Comparison of ENCODE assay signal across 7 cellular contexts in the genomic region with DNA sequence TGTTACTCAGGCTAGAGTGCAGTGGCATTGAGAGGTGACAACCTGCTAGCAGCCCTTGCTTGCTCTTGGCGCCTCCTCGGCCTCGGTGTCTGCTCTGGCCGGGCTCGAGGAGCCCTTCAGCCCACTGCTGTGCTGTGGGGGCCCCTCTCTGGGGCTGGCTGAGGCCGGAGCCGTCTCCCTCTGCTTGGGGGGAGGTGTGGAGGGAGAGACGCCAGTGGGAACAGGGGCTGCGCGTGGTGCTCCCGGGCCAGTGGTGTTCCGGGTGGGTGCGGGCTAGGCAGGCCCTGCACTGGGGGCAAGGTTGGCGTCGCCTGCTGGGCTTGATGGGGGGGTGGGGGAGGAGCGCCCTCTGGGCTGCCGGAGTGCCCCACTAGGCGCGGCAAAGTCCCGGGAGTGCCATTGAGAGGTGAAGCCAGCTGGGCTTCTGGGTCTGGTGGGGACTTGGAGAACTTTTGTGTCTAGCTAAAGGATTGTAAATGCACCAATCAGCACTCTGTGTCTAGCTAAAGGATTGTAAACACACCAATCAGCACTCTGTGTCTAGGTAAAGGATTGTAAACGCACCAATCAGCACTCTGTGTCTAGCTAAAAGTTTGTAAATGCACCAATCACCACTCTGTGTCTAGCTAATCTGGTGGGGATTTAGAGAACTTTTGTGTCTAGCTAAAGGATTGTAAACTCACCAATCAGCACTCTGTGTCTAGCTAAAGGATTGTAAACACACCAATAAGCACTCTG. TPM values are rescaled to one million over a fixed set of nuclear protein-coding genes. Genes with fewer than 3 reads are reported as not detected.
DNase-seq lines count a peak whose midpoint lies in the region; ATAC-seq and TF ChIP-seq lines count a peak whose summit lies in the region.
"Not testable (repeated sequence)": the region's sequence is repeated elsewhere in the genome, so short reads cannot be mapped to it uniquely, and the experiment has no call there.

No MANE protein-coding gene starts in this region.

- H3K4me1 ChIP-seq in CD8-positive, alpha-beta memory T cell (ENCODE audit: insufficient read depth, low read length), result peaks cover 41% of the 10 kb centered on the region

- not testable (repeated sequence) for H3K36me3 ChIP-seq in CD8-positive, alpha-beta memory T cell (ENCODE audit: insufficient read depth, low read length)

- TF ChIP-seq CTCF in nephron (IDR thresholded peaks at IDR 0.05; ENCODE audit: unreplicated experiment in 3 of 3), result not testable (repeated sequence)

- POLR2A ChIA-PET in CD8-positive, alpha-beta memory T cell (lab: Charles Lee), result interaction anchor here (0.7 to 1.4 kb wide), 4 partner anchors 9 to 68 kb away, joined by 3 to 6 read pairs (median 4); no protein-coding TSS in a partner anchor

- H3K36me3 Mint-ChIP-seq in CD8-positive, alpha-beta memory T cell, result peaks cover 0 to 27% (median 3%) of the 10 kb centered on the region in 3 donors
- H3K36me3 Mint-ChIP-seq in T-helper 17 cell (ENCODE audit: low read depth); nephron (ENCODE audit: low read depth): not testable (repeated sequence)
- peaks cover 18% of the 10 kb centered on the region for H3K36me3 Mint-ChIP-seq in activated CD8-positive, alpha-beta memory T cell treated with anti-CD3 and anti-CD28 coated beads, Interleukin-2, amount 10 ng/mL, durations not matched to agents 7 days and 5 days
- peaks cover 41% of the 10 kb centered on the region for H3K36me3 Mint-ChIP-seq in activated naive CD8-positive, alpha-beta T cell treated with anti-CD3 and anti-CD28 coated beads for 36 hours
- peaks cover 0 to 24% (median 14%) of the 10 kb centered on the region in 3 donors for H3K36me3 Mint-ChIP-seq in immature natural killer cell
- H3K36me3 Mint-ChIP-seq in stimulated activated naive B cell treated with anti-CD40 and anti-IgM and Interleukin-4, amounts not matched to agents 10 μg/mL and 1 μg/mL and 100 μg/mL, for 72 hours, result peaks cover 6 to 10% of the 10 kb centered on the region in 2 donors

- peak overlapping the region in 7 of 8 donors; percentile 24 to 99 (median 79) for H3K27ac Mint-ChIP-seq in CD8-positive, alpha-beta memory T cell
- H3K27ac Mint-ChIP-seq in T-helper 17 cell (peak overlapping the region; percentile 98), immature natural killer cell (peak overlapping the region; percentile 54 to 90 (median 82))
- peak overlapping the region; percentile 34 for H3K27ac Mint-ChIP-seq in activated CD8-positive, alpha-beta memory T cell treated with anti-CD3 and anti-CD28 coated beads, Interleukin-2, amount 10 ng/mL, durations not matched to agents 7 days and 5 days
- H3K27ac Mint-ChIP-seq in activated naive CD8-positive, alpha-beta T cell treated with anti-CD3 and anti-CD28 coated beads for 36 hours, result peak overlapping the region; percentile 98
- H3K27ac Mint-ChIP-seq in nephron, result not testable (repeated sequence)
- peak overlapping the region; percentile 9 for H3K27ac Mint-ChIP-seq in stimulated activated naive B cell treated with anti-CD40 and anti-IgM and Interleukin-4, amounts not matched to agents 10 μg/mL and 1 μg/mL and 100 μg/mL, for 72 hours

- H3K27ac ChIP-seq in CD8-positive, alpha-beta memory T cell (ENCODE audit: low read depth, low read length), result not testable (repeated sequence)

- H3K27me3 Mint-ChIP-seq in CD8-positive, alpha-beta memory T cell; T-helper 17 cell; activated CD8-positive, alpha-beta memory T cell treated with anti-CD3 and anti-CD28 coated beads, Interleukin-2, amount 10 ng/mL, durations not matched to agents 7 days and 5 days; activated naive CD8-positive, alpha-beta T cell treated with anti-CD3 and anti-CD28 coated beads for 36 hours; stimulated activated naive B cell treated with anti-CD40 and anti-IgM and Interleukin-4, amounts not matched to agents 10 μg/mL and 1 μg/mL and 100 μg/mL, for 72 hours: not testable (repeated sequence)
- H3K27me3 Mint-ChIP-seq in immature natural killer cell (ENCODE audit: low read depth in 3 of 3), result peaks cover 8 to 19% (median 10%) of the 10 kb centered on the region in 3 donors
- H3K27me3 Mint-ChIP-seq in nephron (ENCODE audit: low read depth), result peaks cover 32% of the 10 kb centered on the region

- H3K27me3 ChIP-seq in CD8-positive, alpha-beta memory T cell (ENCODE audit: insufficient read depth, low read length, poor library complexity, severe bottlenecking), result not testable (repeated sequence)

- H3K9me3 ChIP-seq in CD8-positive, alpha-beta memory T cell (ENCODE audit: low read length); T-helper 17 cell (ENCODE audit: control insufficient read depth, low read length, poor library complexity, severe bottlenecking): not testable (repeated sequence)

- ATAC-seq in T-helper 17 cell; activated CD8-positive, alpha-beta memory T cell treated with anti-CD3 and anti-CD28 coated beads, Interleukin-2, amount 10 ng/mL, durations not matched to agents 7 days and 5 days; stimulated activated naive B cell treated with anti-CD40 and anti-IgM and Interleukin-4, amounts not matched to agents 10 μg/mL and 1 μg/mL and 100 μg/mL, for 72 hours (replicated peaks): not testable (repeated sequence)

- H3K4me3 ChIP-seq in CD8-positive, alpha-beta memory T cell (ENCODE audit: low read length), result peak overlapping the region; percentile 10

- DNase-seq in CD8-positive, alpha-beta memory T cell; T-helper 17 cell; activated CD8-positive, alpha-beta memory T cell treated with anti-CD3 and anti-CD28 coated beads, Interleukin-2, amount 10 ng/mL, durations not matched to agents 7 days and 5 days; activated naive CD8-positive, alpha-beta T cell treated with anti-CD3 and anti-CD28 coated beads for 36 hours; immature natural killer cell; stimulated activated naive B cell treated with anti-CD40 and anti-IgM and Interleukin-4, amounts not matched to agents 10 μg/mL and 1 μg/mL and 100 μg/mL, for 72 hours: not testable (repeated sequence)

- peaks cover 3 to 13% (median 8%) of the 10 kb centered on the region in 5 donors for H3K9me3 Mint-ChIP-seq in CD8-positive, alpha-beta memory T cell
- H3K9me3 Mint-ChIP-seq in activated CD8-positive, alpha-beta memory T cell treated with anti-CD3 and anti-CD28 coated beads, Interleukin-2, amount 10 ng/mL, durations not matched to agents 7 days and 5 days (ENCODE audit: low read depth); nephron; stimulated activated naive B cell treated with anti-CD40 and anti-IgM and Interleukin-4, amounts not matched to agents 10 μg/mL and 1 μg/mL and 100 μg/mL, for 72 hours: not testable (repeated sequence)
- peaks cover 33% of the 10 kb centered on the region for H3K9me3 Mint-ChIP-seq in activated naive CD8-positive, alpha-beta T cell treated with anti-CD3 and anti-CD28 coated beads for 36 hours
- H3K9me3 Mint-ChIP-seq in immature natural killer cell, result peaks cover 0 to 15% (median 6%) of the 10 kb centered on the region in 6 donors

- H3K4me3 Mint-ChIP-seq in CD8-positive, alpha-beta memory T cell, result peak overlapping the region in 2 of 7 donors; percentile 15 to 46
- H3K4me3 Mint-ChIP-seq in T-helper 17 cell; activated CD8-positive, alpha-beta memory T cell treated with anti-CD3 and anti-CD28 coated beads, Interleukin-2, amount 10 ng/mL, durations not matched to agents 7 days and 5 days: not testable (repeated sequence)
- H3K4me3 Mint-ChIP-seq in activated naive CD8-positive, alpha-beta T cell treated with anti-CD3 and anti-CD28 coated beads for 36 hours, result peak overlapping the region; percentile 47
- H3K4me3 Mint-ChIP-seq in immature natural killer cell (peak overlapping the region; percentile 12 to 61 (median 51)), nephron (peak overlapping the region; percentile 2 to 38 (median 28))
- peak overlapping the region in 1 of 2 donors; percentile 30 for H3K4me3 Mint-ChIP-seq in stimulated activated naive B cell treated with anti-CD40 and anti-IgM and Interleukin-4, amounts not matched to agents 10 μg/mL and 1 μg/mL and 100 μg/mL, for 72 hours

- CTCF ChIA-PET in CD8-positive, alpha-beta memory T cell (lab: Charles Lee), result interaction anchor here (0.8 to 12.3 kb wide), 8 partner anchors 9 to 36 kb away, joined by 3 to 113 read pairs (median 6); no protein-coding TSS in a partner anchor
- CTCF ChIA-PET in activated CD8-positive, alpha-beta memory T cell treated with anti-CD3 and anti-CD28 coated beads, Interleukin-2, amount 10 ng/mL, durations not matched to agents 7 days and 5 days (lab: Charles Lee), result interaction anchor here (0.7 to 4.4 kb wide), 7 partner anchors 9 to 35 kb away, joined by 3 to 42 read pairs (median 4); no protein-coding TSS in a partner anchor

- peaks cover 39 to 48% (median 46%) of the 10 kb centered on the region in 3 donors for H3K4me1 Mint-ChIP-seq in CD8-positive, alpha-beta memory T cell
- H3K4me1 Mint-ChIP-seq in T-helper 17 cell (peaks cover 13% of the 10 kb centered on the region), immature natural killer cell (peaks cover 37 to 43% of the 10 kb centered on the region in 2 donors)
- H3K4me1 Mint-ChIP-seq in activated CD8-positive, alpha-beta memory T cell treated with anti-CD3 and anti-CD28 coated beads, Interleukin-2, amount 10 ng/mL, durations not matched to agents 7 days and 5 days, result peaks cover 36% of the 10 kb centered on the region
- peaks cover 44% of the 10 kb centered on the region for H3K4me1 Mint-ChIP-seq in activated naive CD8-positive, alpha-beta T cell treated with anti-CD3 and anti-CD28 coated beads for 36 hours
- not testable (repeated sequence) for H3K4me1 Mint-ChIP-seq in nephron
- peaks cover 42 to 75% of the 10 kb centered on the region in 2 donors for H3K4me1 Mint-ChIP-seq in stimulated activated naive B cell treated with anti-CD40 and anti-IgM and Interleukin-4, amounts not matched to agents 10 μg/mL and 1 μg/mL and 100 μg/mL, for 72 hours

RNA-seq across cellular contexts. Expression of gene HLA-E, which starts 28.6 kb away (rescaled TPM):
- total RNA-seq in CD8-positive, alpha-beta memory T cell, result 100 to 1,000 TPM; 502 to 511 TPM
- 2,881 TPM for polyA plus RNA-seq in CD8-positive, alpha-beta memory T cell
- total RNA-seq in T-helper 17 cell, result 1,000 to 10,000 TPM; 1,324 to 1,494 TPM
- 100 to 1,000 TPM; 395 to 602 TPM for total RNA-seq in activated CD8-positive, alpha-beta memory T cell treated with anti-CD3 and anti-CD28 coated beads, Interleukin-2, amount 10 ng/mL, durations not matched to agents 7 days and 5 days
- total RNA-seq in activated naive CD8-positive, alpha-beta T cell treated with anti-CD3 and anti-CD28 coated beads for 36 hours, result 100 to 1,000 TPM; 481 to 482 TPM
- 1,000 to 10,000 TPM; 2,819 to 4,179 (median 3,086) TPM for polyA plus RNA-seq in immature natural killer cell

RNA-seq across cellular contexts. Expression of gene GNL1, which starts 38.4 kb away (rescaled TPM):
- 100 to 1,000 TPM; 100 to 102 TPM for total RNA-seq in CD8-positive, alpha-beta memory T cell
- polyA plus RNA-seq in CD8-positive, alpha-beta memory T cell, result 49.8 TPM
- total RNA-seq in T-helper 17 cell, result 100 to 1,000 TPM; 178 to 211 TPM
- total RNA-seq in activated CD8-positive, alpha-beta memory T cell treated with anti-CD3 and anti-CD28 coated beads, Interleukin-2, amount 10 ng/mL, durations not matched to agents 7 days and 5 days, result 10 to 100 TPM; 64.0 to 73.5 TPM
- 100 to 1,000 TPM; 123 to 126 TPM for total RNA-seq in activated naive CD8-positive, alpha-beta T cell treated with anti-CD3 and anti-CD28 coated beads for 36 hours
- polyA plus RNA-seq in immature natural killer cell, result 10 to 100 TPM; 32.6 to 38.6 (median 35.0) TPM

RNA-seq across cellular contexts. Expression of gene PRR3, which starts 39.2 kb away (rescaled TPM):
- 10 to 100 TPM; 28.2 to 28.9 TPM for total RNA-seq in CD8-positive, alpha-beta memory T cell
- 8.9 TPM for polyA plus RNA-seq in CD8-positive, alpha-beta memory T cell
- 10 to 100 TPM; 11.2 to 13.9 TPM for total RNA-seq in T-helper 17 cell
- 10 to 100 TPM; 19.5 to 23.6 TPM for total RNA-seq in activated CD8-positive, alpha-beta memory T cell treated with anti-CD3 and anti-CD28 coated beads, Interleukin-2, amount 10 ng/mL, durations not matched to agents 7 days and 5 days
- total RNA-seq in activated naive CD8-positive, alpha-beta T cell treated with anti-CD3 and anti-CD28 coated beads for 36 hours, result 10 to 100 TPM; 32.7 to 34.4 TPM
- 1 to 10 TPM; 1.0 to 9.0 (median 3.6) TPM for polyA plus RNA-seq in immature natural killer cell

RNA-seq across cellular contexts. Expression of gene ABCF1, which starts 53.3 kb away (rescaled TPM):
- total RNA-seq in CD8-positive, alpha-beta memory T cell, result 100 to 1,000 TPM; 127 to 133 TPM
- 54.0 TPM for polyA plus RNA-seq in CD8-positive, alpha-beta memory T cell
- 100 to 1,000 TPM in 1 of 2 donors, 10 to 100 TPM in 1; 97.4 to 106 TPM for total RNA-seq in T-helper 17 cell
- total RNA-seq in activated CD8-positive, alpha-beta memory T cell treated with anti-CD3 and anti-CD28 coated beads, Interleukin-2, amount 10 ng/mL, durations not matched to agents 7 days and 5 days, result 10 to 100 TPM; 73.8 to 98.6 TPM
- total RNA-seq in activated naive CD8-positive, alpha-beta T cell treated with anti-CD3 and anti-CD28 coated beads for 36 hours, result 100 to 1,000 TPM; 122 TPM
- polyA plus RNA-seq in immature natural killer cell, result 10 to 100 TPM in 2 of 3 donors, 1 to 10 TPM in 1; 4.3 to 50.1 (median 15.2) TPM
